ENCODE assay signal across 22 cellular contexts in the genomic region with DNA sequence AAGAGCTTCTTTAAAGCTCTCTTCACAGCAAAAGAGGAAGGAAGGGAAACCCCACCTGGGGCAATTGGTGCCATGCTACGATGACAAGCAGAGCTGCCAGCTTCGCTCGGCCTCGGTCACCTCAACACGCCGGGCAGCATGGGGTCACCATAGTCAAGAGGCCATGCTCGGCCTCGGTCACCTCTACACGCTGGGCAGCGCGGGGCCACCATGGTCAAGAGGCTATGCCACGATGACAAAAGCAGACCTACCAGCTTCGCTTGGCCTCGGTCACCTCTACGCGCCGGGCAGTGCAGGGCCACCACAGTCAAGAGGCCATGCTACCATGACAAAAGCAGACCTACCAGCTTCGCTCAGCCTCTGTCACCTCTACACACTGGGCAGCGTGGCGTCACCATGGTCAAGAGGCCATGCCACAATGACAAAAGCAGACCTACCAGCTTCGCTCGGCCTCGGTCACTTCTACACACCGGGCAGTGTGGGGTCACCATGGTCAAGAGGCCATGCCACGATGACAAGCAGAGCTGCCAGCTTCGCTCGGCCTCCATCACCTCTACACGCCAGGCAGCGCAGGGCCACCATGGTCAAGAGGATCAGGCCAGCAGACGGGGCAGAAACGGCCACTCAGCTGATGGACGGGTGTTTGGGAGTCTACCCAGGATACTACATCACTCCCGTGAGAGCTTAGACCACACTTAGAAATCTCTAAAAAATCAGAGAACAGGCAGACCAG. TPM values are rescaled to one million over a fixed set of nuclear protein-coding genes. Genes with fewer than 3 reads are reported as not detected.
DNase-seq lines count a peak whose midpoint lies in the region; ATAC-seq, FAIRE-seq and TF ChIP-seq lines count a peak whose summit lies in the region.
"Had no signal": no experiment of that assay in that cellular context is flagged by ENCODE, and none has a peak within 500 bp of the region (broad histone marks: within the 10 kb centered on the region; RNA-seq: fewer than 3 reads in every experiment).

No MANE protein-coding gene starts in this region.

- no peaks in the 10 kb centered on the region for H3K27me3 ChIP-seq in GM12878 (replicated peaks in 1 of 2; ENCODE audit: control insufficient read depth in 2 of 2, insufficient read depth in 2 of 2, low read length in 1 of 2)
- no peaks in the 10 kb centered on the region for H3K27me3 ChIP-seq in HepG2 (ENCODE audit: control insufficient read depth in 1 of 2, insufficient read depth in 2 of 2, low read length in 2 of 2)
- H3K27me3 ChIP-seq: body of pancreas, pancreas, right lobe of liver had no signal

- peaks cover 4% of the 10 kb centered on the region for H3K79me2 ChIP-seq in GM12878 (ENCODE audit: control insufficient read depth, insufficient read depth, low read length)
- H3K79me2 ChIP-seq in HepG2 (ENCODE audit: insufficient read depth, low read length), result peaks cover 10% of the 10 kb centered on the region

- intact Hi-C loops in GM12878 (cut with micrococcal nuclease; ENCODE audit: unreplicated experiment), result no loop called here
- intact Hi-C loops in HepG2 (cut with micrococcal nuclease; ENCODE audit: unreplicated experiment), result no loop called here

- BruUV-seq in GM12878 (replicated peaks; lab: Mats Ljungman, UMichigan), result no TSS peak
- no TSS peak for BruUV-seq in HepG2 (replicated peaks; lab: Mats Ljungman, UMichigan)

- H3K4me1 Mint-ChIP-seq in activated naive CD8-positive, alpha-beta T cell treated with anti-CD3 and anti-CD28 coated beads, Interleukin-2, amount 10 ng/mL, durations not matched to agents 7 days and 5 days, result peaks cover 37% of the 10 kb centered on the region
- peaks cover 32% of the 10 kb centered on the region for H3K4me1 Mint-ChIP-seq in activated naive CD8-positive, alpha-beta T cell treated with anti-CD3 and anti-CD28 coated beads for 36 hours
- H3K4me1 Mint-ChIP-seq in glutamatergic neuron (ENCODE audit: low read depth, unreplicated experiment), result peaks cover 10% of the 10 kb centered on the region

- no peak overlapping the region for H3K27ac Mint-ChIP-seq in activated naive CD8-positive, alpha-beta T cell treated with anti-CD3 and anti-CD28 coated beads, Interleukin-2, amount 10 ng/mL, durations not matched to agents 7 days and 5 days
- no peak overlapping the region for H3K27ac Mint-ChIP-seq in activated naive CD8-positive, alpha-beta T cell treated with anti-CD3 and anti-CD28 coated beads for 36 hours
- H3K27ac Mint-ChIP-seq in glutamatergic neuron (ENCODE audit: unreplicated experiment), result no peak overlapping the region
- H3K27ac Mint-ChIP-seq: activated naive CD8-positive, alpha-beta T cell; CD8-positive, alpha-beta T cell; memory B cell had no signal

- no peak for DNase-seq in activated naive CD8-positive, alpha-beta T cell treated with anti-CD3 and anti-CD28 coated beads, Interleukin-2, amount 10 ng/mL, durations not matched to agents 7 days and 5 days
- DNase-seq in activated naive CD8-positive, alpha-beta T cell treated with anti-CD3 and anti-CD28 coated beads for 36 hours, result no peak
- DNase-seq in GM12878 (ENCODE audit: low read depth, low spot score) (no peak), HepG2 (ENCODE audit: low spot score) (no peak), ureter (ENCODE audit: low spot score) (peak; percentile 34), glutamatergic neuron (no peak), hepatic stellate cell (ENCODE audit: low spot score) (no peak)
- DNase-seq: body of pancreas; CD8-positive, alpha-beta T cell; DMS79; GOT3; hippocampal formation; islet precursor cell; naive B cell; NCI-H1417; NCI-H524; pancreas had no signal

- H4K20me1 ChIP-seq in GM12878 (ENCODE audit: control insufficient read depth, insufficient read depth) (no peaks in the 10 kb centered on the region), HepG2 (ENCODE audit: insufficient read depth, low read length) (no peaks in the 10 kb centered on the region)

- TF ChIP-seq RAD21 in GM12878 (IDR thresholded peaks at IDR 0.05; ENCODE audit: insufficient read depth, low read depth, low read length) (no peak), HepG2 (CRISPR knock-in tag; IDR thresholded peaks at IDR 0.05) (no peak)

- H3K4me1 ChIP-seq in GM12878 (ENCODE audit: control insufficient read depth, insufficient read depth, low read length) (no peaks in the 10 kb centered on the region), HepG2 (ENCODE audit: insufficient read depth, low read length) (peaks cover 21% of the 10 kb centered on the region)
- H3K4me1 ChIP-seq: body of pancreas, pancreas had no signal

- peaks cover 16% of the 10 kb centered on the region in 2 experiments for H3K36me3 ChIP-seq in GM12878 (ENCODE audit: control insufficient read depth in 2 of 2, insufficient read depth in 2 of 2, low read length in 1 of 2)
- peaks cover 29 to 77% of the 10 kb centered on the region in 2 experiments; a peak in 4 of 5 replicates for H3K36me3 ChIP-seq in HepG2 (replicated peaks in 1 of 2; ENCODE audit: control insufficient read depth in 1 of 2, insufficient read depth in 2 of 2, low read length in 2 of 2)

- no peak for FAIRE-seq in GM12878 (lab: Jason Lieb, UNC)
- no peak for FAIRE-seq in HepG2 (lab: Jason Lieb, UNC)
- FAIRE-seq: pancreas had no signal

- TF ChIP-seq POLR2A in GM12878 (IDR thresholded peaks at IDR 0.05; ENCODE audit: low read depth, low read length) (no peak), HepG2 (IDR thresholded peaks at IDR 0.05; ENCODE audit: insufficient read depth in 1 of 2, low read depth in 2 of 2, low read length in 2 of 2) (no peak)

- no peak for TF ChIP-seq EP300 in GM12878 (IDR thresholded peaks at IDR 0.05; ENCODE audit: borderline replicate concordance in 1 of 2, control insufficient read depth in 1 of 2, low read depth in 2 of 2, low read length in 2 of 2)
- no peak for TF ChIP-seq EP300 in HepG2 (IDR thresholded peaks at IDR 0.05; ENCODE audit: low read depth in 2 of 2, low read length in 2 of 2)
- no peak for TF ChIP-seq EP300 in HepG2 (CRISPR knock-in tag; IDR thresholded peaks at IDR 0.05; ENCODE audit: borderline replicate concordance)

- in situ Hi-C loops in GM12878 (cut with MboI), result no loop called here
- in situ Hi-C loops in HepG2 (cut with HindIII; ENCODE audit: extremely low pct_ligation_motif_present, low pct_unique_long_range_greater_than_20kb), result no loop called here

- no peak overlapping the region for H3K9ac ChIP-seq in GM12878 (ENCODE audit: control insufficient read depth, insufficient read depth, low read length)
- no peak overlapping the region for H3K9ac ChIP-seq in HepG2 (ENCODE audit: insufficient read depth, low read depth, low read length)

- WGBS in GM12878 (ENCODE audit: insufficient coverage, insufficient replicate concordance, low lambda C conversion rate, missing lambda C conversion rate), result 97% methylated on average over 33 of the region's 33 CpGs
- WGBS in HepG2 (ENCODE audit: low lambda C conversion rate), result 96% methylated on average over 33 of the region's 33 CpGs

- H3K36me3 Mint-ChIP-seq in activated naive CD8-positive, alpha-beta T cell treated with anti-CD3 and anti-CD28 coated beads, Interleukin-2, amount 10 ng/mL, durations not matched to agents 7 days and 5 days, result peaks cover 75% of the 10 kb centered on the region
- peaks cover 80% of the 10 kb centered on the region for H3K36me3 Mint-ChIP-seq in activated naive CD8-positive, alpha-beta T cell treated with anti-CD3 and anti-CD28 coated beads for 36 hours
- H3K36me3 Mint-ChIP-seq in glutamatergic neuron (ENCODE audit: unreplicated experiment), result peaks cover 50% of the 10 kb centered on the region

- H2AFZ ChIP-seq in GM12878 (ENCODE audit: control insufficient read depth, low read depth, low read length) (no peak overlapping the region), HepG2 (ENCODE audit: low read length) (no peak overlapping the region)

- SMC1A ChIA-PET in GM12878 (lab: Charles Lee; ENCODE audit: uncharacterized antibody, unreplicated experiment), result interaction anchor here (1.1 kb wide), 1 partner anchor 10 kb away, joined by 3 read pairs; no protein-coding TSS in a partner anchor

- H3K27me3 Mint-ChIP-seq in activated naive CD8-positive, alpha-beta T cell treated with anti-CD3 and anti-CD28 coated beads, Interleukin-2, amount 10 ng/mL, durations not matched to agents 7 days and 5 days, result no peaks in the 10 kb centered on the region
- no peaks in the 10 kb centered on the region for H3K27me3 Mint-ChIP-seq in activated naive CD8-positive, alpha-beta T cell treated with anti-CD3 and anti-CD28 coated beads for 36 hours
- peaks cover 6% of the 10 kb centered on the region for H3K27me3 Mint-ChIP-seq in glutamatergic neuron (ENCODE audit: unreplicated experiment)
- H3K27me3 Mint-ChIP-seq: activated naive CD8-positive, alpha-beta T cell; memory B cell; naive B cell had no signal

- peaks cover 17% of the 10 kb centered on the region; the same call in 2 of the 3 replicates for H3K9me3 ChIP-seq in GM12878 (replicated peaks; ENCODE audit: control insufficient read depth, insufficient read depth, low read length)
- H3K9me3 ChIP-seq in HepG2 (ENCODE audit: low read length), result 0 out of 2 replicates have a peak, but pooled peaks cover 7% of the 10 kb centered on the region
- H3K9me3 ChIP-seq: body of pancreas, pancreas, right lobe of liver, thoracic aorta had no signal

- H3K9me3 Mint-ChIP-seq in activated naive CD8-positive, alpha-beta T cell treated with anti-CD3 and anti-CD28 coated beads, Interleukin-2, amount 10 ng/mL, durations not matched to agents 7 days and 5 days, result peaks cover 10% of the 10 kb centered on the region
- H3K9me3 Mint-ChIP-seq in activated naive CD8-positive, alpha-beta T cell treated with anti-CD3 and anti-CD28 coated beads for 36 hours, result peaks cover 15% of the 10 kb centered on the region
- H3K9me3 Mint-ChIP-seq in glutamatergic neuron (ENCODE audit: unreplicated experiment), result peaks cover 10% of the 10 kb centered on the region

- H3K4me2 ChIP-seq in GM12878 (ENCODE audit: control insufficient read depth, insufficient read depth) (no peak overlapping the region), HepG2 (ENCODE audit: low read depth, low read length) (no peak overlapping the region)

- H3K4me3 ChIP-seq in GM12878 (no peak overlapping the region), HepG2 (replicated peaks in 1 of 3; ENCODE audit: insufficient read depth in 1 of 3, low read depth in 2 of 3, low read length in 3 of 3) (no peak overlapping the region)
- H3K4me3 ChIP-seq: body of pancreas, pancreas, right lobe of liver, thoracic aorta had no signal

- H3K27ac ChIP-seq in GM12878 (ENCODE audit: control insufficient read depth, insufficient read depth) (no peak overlapping the region), HepG2 (ENCODE audit: extremely low read length, insufficient read depth, low read length) (no peak overlapping the region)
- H3K27ac ChIP-seq: body of pancreas, pancreas, RWPE1, thoracic aorta had no signal

- no peak for ATAC-seq in activated naive CD8-positive, alpha-beta T cell treated with anti-CD3 and anti-CD28 coated beads, Interleukin-2, amount 10 ng/mL, durations not matched to agents 7 days and 5 days (ENCODE audit: low read depth)
- ATAC-seq in GM12878 (no peak), HepG2 (no peak; the same call in 2 of the 3 replicates)
- ATAC-seq: body of pancreas; CD8-positive, alpha-beta T cell; pancreas; right lobe of liver had no signal

- peak overlapping the region; percentile 33 for H3K4me3 Mint-ChIP-seq in activated naive CD8-positive, alpha-beta T cell treated with anti-CD3 and anti-CD28 coated beads, Interleukin-2, amount 10 ng/mL, durations not matched to agents 7 days and 5 days
- H3K4me3 Mint-ChIP-seq in activated naive CD8-positive, alpha-beta T cell treated with anti-CD3 and anti-CD28 coated beads for 36 hours, result no peak overlapping the region
- no peak overlapping the region for H3K4me3 Mint-ChIP-seq in glutamatergic neuron (ENCODE audit: unreplicated experiment)
- H3K4me3 Mint-ChIP-seq: activated naive CD8-positive, alpha-beta T cell; CD8-positive, alpha-beta T cell; memory B cell had no signal

- POLR2A ChIA-PET in activated naive CD8-positive, alpha-beta T cell treated with anti-CD3 and anti-CD28 coated beads, Interleukin-2, amount 10 ng/mL, durations not matched to agents 7 days and 5 days (lab: Charles Lee), result interaction anchor here (0.6 to 0.9 kb wide), 2 partner anchors 10 to 264 kb away, joined by 3 read pairs; no protein-coding TSS in a partner anchor
- POLR2A ChIA-PET in GM12878 (lab: Charles Lee) (interaction anchor here (1.0 kb wide), 1 partner anchor 10 kb away, joined by 3 read pairs; no protein-coding TSS in a partner anchor), HepG2 (lab: Yijun Ruan, JAX) (no interaction called here)

- RAD21 ChIA-PET in GM12878 (lab: Charles Lee; ENCODE audit: unreplicated experiment), result no interaction called here

- TF ChIP-seq CTCF in GM12878 (IDR thresholded peaks at IDR 0.05 in 2 of 3, conservative IDR thresholded peaks at IDR 0.05 in 1 of 3; ENCODE audit: control insufficient read depth in 2 of 3, extremely low read depth in 1 of 3, insufficient read depth in 1 of 3, low read depth in 3 of 3, low read length in 3 of 3), result no peak
- no peak for TF ChIP-seq CTCF in HepG2 (CRISPR knock-in tag; IDR thresholded peaks at IDR 0.05)
- TF ChIP-seq CTCF in glutamatergic neuron (IDR thresholded peaks at IDR 0.05; ENCODE audit: partially characterized antibody, unreplicated experiment), result no peak

- CTCF ChIA-PET in GM12878 (lab: Yijun Ruan, JAX), result no interaction called here
- CTCF ChIA-PET in HepG2 (lab: Yijun Ruan, JAX; ENCODE audit: low intra/inter-chr PET ratio, low total read pairs), result no interaction called here

RNA-seq across cellular contexts. Expression of a gene that starts 12.1 kb away (rescaled TPM):
- total RNA-seq in activated naive CD8-positive, alpha-beta T cell treated with anti-CD3 and anti-CD28 coated beads, Interleukin-2, amount 10 ng/mL, durations not matched to agents 7 days and 5 days, result 10 to 100 TPM; 60.7 to 64.6 TPM
- total RNA-seq in activated naive CD8-positive, alpha-beta T cell treated with anti-CD3 and anti-CD28 coated beads for 36 hours, result 10 to 100 TPM; 47.9 to 48.8 TPM
- 23.9 and 29.1 TPM in 2 replicates for total RNA-seq in GM12878 (2013; cell fraction: nucleolus; rRNA removed)
- total RNA-seq in GM12878 (2014; rRNA removed) (32.5 and 34.7 TPM in 2 replicates), GM12878 (2014; rRNA removed; fragmentation: Illumina TruSeq; extraction: Trizol) (29.3 and 31.2 TPM in 2 replicates), GM12878 (2021) (31.7 and 32.9 TPM in 2 replicates), HepG2 (2016; rRNA removed; fragmentation: Illumina TruSeq; extraction: Trizol) (96.9 and 214 TPM in 2 replicates), ureter (74.0 TPM), glutamatergic neuron (ENCODE audit: unreplicated experiment) (218 TPM)
- 13.2 TPM for polyA plus RNA-seq in GM12878 (2011; ENCODE audit: low read depth)
- polyA plus RNA-seq in GM12878 (2011; rRNA removed) (33.6 and 34.9 TPM in 2 replicates), GM12878 (2014; fragmentation: Illumina TruSeq; extraction: Trizol) (28.0 and 30.5 TPM in 2 replicates), GM12878 (2014; fragmentation: Nextera tagmentation; extraction: Ambion mirVana) (10 to 100 TPM; 12.1 to 22.3 TPM), GM12878 (2014; rRNA removed) (38.4 and 38.7 TPM in 2 replicates), GM12878 (2016; fragmentation: Nextera tagmentation; extraction: Ambion mirVana) (10 to 100 TPM; 56.6 to 60.2 TPM), HepG2 (2011; rRNA removed) (168 and 177 TPM in 2 replicates)
- 31.5 and 35.7 TPM in 2 replicates for polyA plus RNA-seq in GM12878 (2011; cell fraction: cytosol; rRNA removed)
- polyA plus RNA-seq in GM12878 (2011; cell fraction: nucleus; rRNA removed), result 29.7 and 34.5 TPM in 2 replicates
- polyA plus RNA-seq in GM12878 (2012), result 20.4 and 24.0 TPM in 2 replicates
- polyA minus RNA-seq in GM12878 (2011; rRNA and poly(A)+ RNA removed), result 13.4 and 15.9 TPM in 2 replicates
- 6.8 and 7.4 TPM in 2 replicates for polyA minus RNA-seq in GM12878 (2011; cell fraction: cytosol; rRNA and poly(A)+ RNA removed)
- polyA minus RNA-seq in GM12878 (2011; cell fraction: nucleus; rRNA and poly(A)+ RNA removed), result 7.0 and 8.7 TPM in 2 replicates
- 20.1 and 22.7 TPM in 2 replicates for total RNA-seq in HepG2 (2016; cell fraction: cytosol; rRNA removed; fragmentation: Illumina TruSeq; extraction: Trizol; ENCODE audit: low read depth)
- total RNA-seq in HepG2 (2016; cell fraction: insoluble cytoplasmic fraction; rRNA removed; fragmentation: Illumina TruSeq; extraction: Trizol), result 98.2 and 226 TPM in 2 replicates
- 41.7 and 44.7 TPM in 2 replicates for total RNA-seq in HepG2 (2016; cell fraction: membrane; rRNA removed; fragmentation: Illumina TruSeq; extraction: Trizol)
- total RNA-seq in HepG2 (2016; cell fraction: nucleus; rRNA removed; fragmentation: Illumina TruSeq; extraction: Trizol), result 175 and 197 TPM in 2 replicates
- polyA plus RNA-seq in HepG2 (2011; cell fraction: cytosol; rRNA removed), result 161 and 178 TPM in 2 replicates
- polyA plus RNA-seq in HepG2 (2011; cell fraction: nucleus; rRNA removed), result 60.9 and 87.7 TPM in 2 replicates
- 152 and 183 TPM in 2 replicates for polyA plus RNA-seq in HepG2 (2012)
- 19.3 and 19.6 TPM in 2 replicates for polyA plus RNA-seq in HepG2 (2016; cell fraction: cytosol; fragmentation: Illumina TruSeq; extraction: Trizol; ENCODE audit: low read depth)
- 91.9 and 93.0 TPM in 2 replicates for polyA plus RNA-seq in HepG2 (2016; cell fraction: insoluble cytoplasmic fraction; fragmentation: Illumina TruSeq; extraction: Trizol; ENCODE audit: low read depth)
- polyA plus RNA-seq in HepG2 (2016; cell fraction: membrane; fragmentation: Illumina TruSeq; extraction: Trizol; ENCODE audit: low read depth), result 31.8 and 32.4 TPM in 2 replicates
- 261 and 268 TPM in 2 replicates for polyA plus RNA-seq in HepG2 (2016; cell fraction: nucleus; fragmentation: Illumina TruSeq; extraction: Trizol; ENCODE audit: insufficient read depth, low read depth)
- polyA minus RNA-seq in HepG2 (2011; rRNA and poly(A)+ RNA removed; ENCODE audit: low replicate concordance), result 27.2 and 96.2 TPM in 2 replicates
- polyA minus RNA-seq in HepG2 (2011; cell fraction: cytosol; rRNA and poly(A)+ RNA removed), result 41.4 and 51.0 TPM in 2 replicates
- polyA minus RNA-seq in HepG2 (2011; cell fraction: nucleus; rRNA and poly(A)+ RNA removed), result 33.6 and 47.4 TPM in 2 replicates

RNA-seq across cellular contexts. Expression of a gene that starts 31.4 kb away (rescaled TPM):
- total RNA-seq in activated naive CD8-positive, alpha-beta T cell treated with anti-CD3 and anti-CD28 coated beads, Interleukin-2, amount 10 ng/mL, durations not matched to agents 7 days and 5 days, result 10 to 100 TPM; 92.0 to 92.4 TPM
- total RNA-seq in activated naive CD8-positive, alpha-beta T cell treated with anti-CD3 and anti-CD28 coated beads for 36 hours, result 10 to 100 TPM; 41.5 to 44.7 TPM
- not detected in 2 replicates for total RNA-seq in GM12878 (2013; cell fraction: nucleolus; rRNA removed)
- total RNA-seq in GM12878 (2014; rRNA removed) (not detected in 2 replicates), GM12878 (2014; rRNA removed; fragmentation: Illumina TruSeq; extraction: Trizol) (not detected in 2 replicates), GM12878 (2021) (not detected in 2 replicates), HepG2 (2016; rRNA removed; fragmentation: Illumina TruSeq; extraction: Trizol) (not detected in 2 replicates), ureter (1.6 TPM), glutamatergic neuron (ENCODE audit: unreplicated experiment) (not detected)
- polyA plus RNA-seq in GM12878 (2011; ENCODE audit: low read depth), result not detected
- polyA plus RNA-seq in GM12878 (2011; rRNA removed) (0.32 and 0.69 TPM in 2 replicates), GM12878 (2014; fragmentation: Illumina TruSeq; extraction: Trizol) (not detected in 2 replicates), GM12878 (2014; fragmentation: Nextera tagmentation; extraction: Ambion mirVana) (not detected), GM12878 (2014; rRNA removed) (not detected in 2 replicates), GM12878 (2016; fragmentation: Nextera tagmentation; extraction: Ambion mirVana) (not detected), HepG2 (2011; rRNA removed) (not detected in 2 replicates)
- 0.57 and 0.96 TPM in 2 replicates for polyA plus RNA-seq in GM12878 (2011; cell fraction: cytosol; rRNA removed)
- 0.20 and 0.43 TPM in 2 replicates for polyA plus RNA-seq in GM12878 (2011; cell fraction: nucleus; rRNA removed)
- polyA plus RNA-seq in GM12878 (2012), result 0.34 TPM in 1 of 2 replicates, not detected in the other
- polyA minus RNA-seq in GM12878 (2011; rRNA and poly(A)+ RNA removed), result 0.62 TPM in 1 of 2 replicates, not detected in the other
- polyA minus RNA-seq in GM12878 (2011; cell fraction: cytosol; rRNA and poly(A)+ RNA removed), result not detected in 2 replicates
- not detected in 2 replicates for polyA minus RNA-seq in GM12878 (2011; cell fraction: nucleus; rRNA and poly(A)+ RNA removed)
- not detected in 2 replicates for total RNA-seq in HepG2 (2016; cell fraction: cytosol; rRNA removed; fragmentation: Illumina TruSeq; extraction: Trizol; ENCODE audit: low read depth)
- not detected in 2 replicates for total RNA-seq in HepG2 (2016; cell fraction: insoluble cytoplasmic fraction; rRNA removed; fragmentation: Illumina TruSeq; extraction: Trizol)
- total RNA-seq in HepG2 (2016; cell fraction: membrane; rRNA removed; fragmentation: Illumina TruSeq; extraction: Trizol), result not detected in 2 replicates
- total RNA-seq in HepG2 (2016; cell fraction: nucleus; rRNA removed; fragmentation: Illumina TruSeq; extraction: Trizol), result not detected in 2 replicates
- polyA plus RNA-seq in HepG2 (2011; cell fraction: cytosol; rRNA removed), result not detected in 2 replicates
- polyA plus RNA-seq in HepG2 (2011; cell fraction: nucleus; rRNA removed), result not detected in 2 replicates
- not detected in 2 replicates for polyA plus RNA-seq in HepG2 (2012)
- not detected in 2 replicates for polyA plus RNA-seq in HepG2 (2016; cell fraction: cytosol; fragmentation: Illumina TruSeq; extraction: Trizol; ENCODE audit: low read depth)
- polyA plus RNA-seq in HepG2 (2016; cell fraction: insoluble cytoplasmic fraction; fragmentation: Illumina TruSeq; extraction: Trizol; ENCODE audit: low read depth), result not detected in 2 replicates
- not detected in 2 replicates for polyA plus RNA-seq in HepG2 (2016; cell fraction: membrane; fragmentation: Illumina TruSeq; extraction: Trizol; ENCODE audit: low read depth)
- not detected in 2 replicates for polyA plus RNA-seq in HepG2 (2016; cell fraction: nucleus; fragmentation: Illumina TruSeq; extraction: Trizol; ENCODE audit: insufficient read depth, low read depth)
- not detected in 2 replicates for polyA minus RNA-seq in HepG2 (2011; rRNA and poly(A)+ RNA removed; ENCODE audit: low replicate concordance)
- not detected in 2 replicates for polyA minus RNA-seq in HepG2 (2011; cell fraction: cytosol; rRNA and poly(A)+ RNA removed)
- polyA minus RNA-seq in HepG2 (2011; cell fraction: nucleus; rRNA and poly(A)+ RNA removed), result not detected in 2 replicates

Comparison
In these comparisons a context has a peak if more than half of its experiments do, and no peak if none do; other contexts are left out.
1. RNA of a gene that starts 31.4 kb away (total RNA-seq): 92.0 to 92.4 TPM in activated naive CD8-positive, alpha-beta T cell treated with anti-CD3 and anti-CD28 coated beads, Interleukin-2, amount 10 ng/mL, durations not matched to agents 7 days and 5 days and 41.5 to 44.7 TPM in activated naive CD8-positive, alpha-beta T cell treated with anti-CD3 and anti-CD28 coated beads for 36 hours; 1.6 TPM in ureter (single experiment), not detected in GM12878, not detected in HepG2 and not detected in glutamatergic neuron (single experiment); every median in the first group is over 10 times any median in the second.